1 cellular context compared by ENCODE assay signal in the genomic region with DNA sequence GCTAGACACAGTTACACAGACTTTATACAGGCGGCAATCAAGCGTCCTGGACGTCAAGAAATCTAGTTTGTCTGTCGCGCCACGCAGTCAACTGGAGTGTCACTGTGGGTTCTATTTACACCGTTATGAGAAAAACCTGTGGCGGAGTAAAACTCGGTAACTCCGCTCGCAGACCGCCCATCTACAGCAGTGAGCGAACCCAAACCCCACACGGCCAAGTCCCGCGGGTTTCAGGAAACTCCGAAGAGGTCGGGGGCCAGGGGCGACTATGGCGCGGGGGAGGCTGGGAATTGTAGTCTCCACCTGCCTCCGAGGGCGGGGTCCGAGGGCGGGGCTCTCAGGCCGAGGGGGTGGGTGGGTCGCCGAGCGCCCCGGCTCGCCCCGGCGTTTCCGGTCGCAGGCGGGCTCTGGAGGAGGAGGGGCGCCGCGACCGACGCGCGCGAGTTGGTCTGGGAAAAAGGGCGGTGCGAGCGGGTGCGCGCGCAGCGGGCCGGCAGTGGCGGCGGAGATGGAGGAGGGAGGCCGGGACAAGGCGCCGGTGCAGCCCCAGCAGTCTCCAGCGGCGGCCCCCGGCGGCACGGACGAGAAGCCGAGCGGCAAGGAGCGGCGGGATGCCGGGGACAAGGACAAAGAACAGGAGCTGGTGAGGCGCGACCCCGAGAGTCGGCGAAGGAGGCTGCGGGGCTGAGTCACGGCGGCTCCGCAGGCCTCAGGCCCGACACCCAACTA.
TF ChIP-seq lines count a peak whose summit lies in the region.

A gene (plus strand): TSS at position 483 of the 729 bp plus-strand sequence. CDS start 26 bp downstream, at position 509.

TF ChIP-seq in K562, 482 proteins besides CTCF, POLR2A, EP300 and RAD21 (continued from another document and continues in another):
- TF ChIP-seq, protein P1, sequence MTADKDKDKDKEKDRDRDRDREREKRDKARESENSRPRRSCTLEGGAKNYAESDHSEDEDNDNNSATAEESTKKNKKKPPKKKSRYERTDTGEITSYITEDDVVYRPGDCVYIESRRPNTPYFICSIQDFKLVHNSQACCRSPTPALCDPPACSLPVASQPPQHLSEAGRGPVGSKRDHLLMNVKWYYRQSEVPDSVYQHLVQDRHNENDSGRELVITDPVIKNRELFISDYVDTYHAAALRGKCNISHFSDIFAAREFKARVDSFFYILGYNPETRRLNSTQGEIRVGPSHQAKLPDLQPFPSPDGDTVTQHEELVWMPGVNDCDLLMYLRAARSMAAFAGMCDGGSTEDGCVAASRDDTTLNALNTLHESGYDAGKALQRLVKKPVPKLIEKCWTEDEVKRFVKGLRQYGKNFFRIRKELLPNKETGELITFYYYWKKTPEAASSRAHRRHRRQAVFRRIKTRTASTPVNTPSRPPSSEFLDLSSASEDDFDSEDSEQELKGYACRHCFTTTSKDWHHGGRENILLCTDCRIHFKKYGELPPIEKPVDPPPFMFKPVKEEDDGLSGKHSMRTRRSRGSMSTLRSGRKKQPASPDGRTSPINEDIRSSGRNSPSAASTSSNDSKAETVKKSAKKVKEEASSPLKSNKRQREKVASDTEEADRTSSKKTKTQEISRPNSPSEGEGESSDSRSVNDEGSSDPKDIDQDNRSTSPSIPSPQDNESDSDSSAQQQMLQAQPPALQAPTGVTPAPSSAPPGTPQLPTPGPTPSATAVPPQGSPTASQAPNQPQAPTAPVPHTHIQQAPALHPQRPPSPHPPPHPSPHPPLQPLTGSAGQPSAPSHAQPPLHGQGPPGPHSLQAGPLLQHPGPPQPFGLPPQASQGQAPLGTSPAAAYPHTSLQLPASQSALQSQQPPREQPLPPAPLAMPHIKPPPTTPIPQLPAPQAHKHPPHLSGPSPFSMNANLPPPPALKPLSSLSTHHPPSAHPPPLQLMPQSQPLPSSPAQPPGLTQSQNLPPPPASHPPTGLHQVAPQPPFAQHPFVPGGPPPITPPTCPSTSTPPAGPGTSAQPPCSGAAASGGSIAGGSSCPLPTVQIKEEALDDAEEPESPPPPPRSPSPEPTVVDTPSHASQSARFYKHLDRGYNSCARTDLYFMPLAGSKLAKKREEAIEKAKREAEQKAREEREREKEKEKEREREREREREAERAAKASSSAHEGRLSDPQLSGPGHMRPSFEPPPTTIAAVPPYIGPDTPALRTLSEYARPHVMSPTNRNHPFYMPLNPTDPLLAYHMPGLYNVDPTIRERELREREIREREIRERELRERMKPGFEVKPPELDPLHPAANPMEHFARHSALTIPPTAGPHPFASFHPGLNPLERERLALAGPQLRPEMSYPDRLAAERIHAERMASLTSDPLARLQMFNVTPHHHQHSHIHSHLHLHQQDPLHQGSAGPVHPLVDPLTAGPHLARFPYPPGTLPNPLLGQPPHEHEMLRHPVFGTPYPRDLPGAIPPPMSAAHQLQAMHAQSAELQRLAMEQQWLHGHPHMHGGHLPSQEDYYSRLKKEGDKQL (CRISPR knock-in tag; IDR thresholded peaks at IDR 0.05; ENCODE audit: borderline replicate concordance), result no peak
- TF ChIP-seq, protein P2, sequence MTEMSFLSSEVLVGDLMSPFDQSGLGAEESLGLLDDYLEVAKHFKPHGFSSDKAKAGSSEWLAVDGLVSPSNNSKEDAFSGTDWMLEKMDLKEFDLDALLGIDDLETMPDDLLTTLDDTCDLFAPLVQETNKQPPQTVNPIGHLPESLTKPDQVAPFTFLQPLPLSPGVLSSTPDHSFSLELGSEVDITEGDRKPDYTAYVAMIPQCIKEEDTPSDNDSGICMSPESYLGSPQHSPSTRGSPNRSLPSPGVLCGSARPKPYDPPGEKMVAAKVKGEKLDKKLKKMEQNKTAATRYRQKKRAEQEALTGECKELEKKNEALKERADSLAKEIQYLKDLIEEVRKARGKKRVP (CRISPR knock-in tag; IDR thresholded peaks at IDR 0.05), result no peak
- no peak for TF ChIP-seq ZC3H4 (CRISPR knock-in tag; IDR thresholded peaks at IDR 0.05; ENCODE audit: borderline replicate concordance)
- TF ChIP-seq HMGN3 (IDR thresholded peaks at IDR 0.05; ENCODE audit: borderline replicate concordance, extremely low read depth, insufficient read length, low read depth, low read length), result no peak
- TF ChIP-seq ETV1 (tag; conservative IDR thresholded peaks at IDR 0.05; ENCODE audit: low read depth), result no peak
- no peak for TF ChIP-seq ZNF24 (IDR thresholded peaks at IDR 0.05)
- no peak for TF ChIP-seq ZNF3 (CRISPR knock-in tag; IDR thresholded peaks at IDR 0.05)
- peak; percentile 85 for TF ChIP-seq GABPB1 (CRISPR knock-in tag; IDR thresholded peaks at IDR 0.05)
- no peak; the same call in 1 of the 2 replicates for TF ChIP-seq ZNF644 (tag; IDR thresholded peaks at IDR 0.05; ENCODE audit: low read depth)
- peak; percentile 40; the same call in 1 of the 2 replicates for TF ChIP-seq ZNF12 (CRISPR knock-in tag; IDR thresholded peaks at IDR 0.05)
- TF ChIP-seq, protein P3, sequence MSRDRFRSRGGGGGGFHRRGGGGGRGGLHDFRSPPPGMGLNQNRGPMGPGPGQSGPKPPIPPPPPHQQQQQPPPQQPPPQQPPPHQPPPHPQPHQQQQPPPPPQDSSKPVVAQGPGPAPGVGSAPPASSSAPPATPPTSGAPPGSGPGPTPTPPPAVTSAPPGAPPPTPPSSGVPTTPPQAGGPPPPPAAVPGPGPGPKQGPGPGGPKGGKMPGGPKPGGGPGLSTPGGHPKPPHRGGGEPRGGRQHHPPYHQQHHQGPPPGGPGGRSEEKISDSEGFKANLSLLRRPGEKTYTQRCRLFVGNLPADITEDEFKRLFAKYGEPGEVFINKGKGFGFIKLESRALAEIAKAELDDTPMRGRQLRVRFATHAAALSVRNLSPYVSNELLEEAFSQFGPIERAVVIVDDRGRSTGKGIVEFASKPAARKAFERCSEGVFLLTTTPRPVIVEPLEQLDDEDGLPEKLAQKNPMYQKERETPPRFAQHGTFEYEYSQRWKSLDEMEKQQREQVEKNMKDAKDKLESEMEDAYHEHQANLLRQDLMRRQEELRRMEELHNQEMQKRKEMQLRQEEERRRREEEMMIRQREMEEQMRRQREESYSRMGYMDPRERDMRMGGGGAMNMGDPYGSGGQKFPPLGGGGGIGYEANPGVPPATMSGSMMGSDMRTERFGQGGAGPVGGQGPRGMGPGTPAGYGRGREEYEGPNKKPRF (IDR thresholded peaks at IDR 0.05; ENCODE audit: low read depth, low read length), result no peak
- no peak for TF ChIP-seq RBM25 (IDR thresholded peaks at IDR 0.05; ENCODE audit: low read depth, low read length, severe bottlenecking)
- TF ChIP-seq BCL6 (CRISPR knock-in tag; IDR thresholded peaks at IDR 0.05), result no peak
- TF ChIP-seq ZNF224 (CRISPR knock-in tag; IDR thresholded peaks at IDR 0.05), result no peak
- TF ChIP-seq, protein P4, sequence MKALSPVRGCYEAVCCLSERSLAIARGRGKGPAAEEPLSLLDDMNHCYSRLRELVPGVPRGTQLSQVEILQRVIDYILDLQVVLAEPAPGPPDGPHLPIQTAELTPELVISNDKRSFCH (CRISPR knock-in tag; IDR thresholded peaks at IDR 0.05), result no peak
- TF ChIP-seq, protein P4 (tag; IDR thresholded peaks at IDR 0.05), result no peak
- no peak for TF ChIP-seq TARDBP (IDR thresholded peaks at IDR 0.05)
- no peak for TF ChIP-seq RFX1 (IDR thresholded peaks at IDR 0.05)
- TF ChIP-seq SMAD1 (IDR thresholded peaks at IDR 0.05; ENCODE audit: low read depth, low read length, partially characterized antibody), result no peak
- TF ChIP-seq TCFL5 (CRISPR knock-in tag; conservative IDR thresholded peaks at IDR 0.05), result no peak
- TF ChIP-seq, protein P5, sequence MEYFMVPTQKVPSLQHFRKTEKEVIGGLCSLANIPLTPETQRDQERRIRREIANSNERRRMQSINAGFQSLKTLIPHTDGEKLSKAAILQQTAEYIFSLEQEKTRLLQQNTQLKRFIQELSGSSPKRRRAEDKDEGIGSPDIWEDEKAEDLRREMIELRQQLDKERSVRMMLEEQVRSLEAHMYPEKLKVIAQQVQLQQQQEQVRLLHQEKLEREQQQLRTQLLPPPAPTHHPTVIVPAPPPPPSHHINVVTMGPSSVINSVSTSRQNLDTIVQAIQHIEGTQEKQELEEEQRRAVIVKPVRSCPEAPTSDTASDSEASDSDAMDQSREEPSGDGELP (CRISPR knock-in tag; IDR thresholded peaks at IDR 0.05; ENCODE audit: borderline replicate concordance), result peak; percentile 64; the same call in 1 of the 2 replicates
- TF ChIP-seq, protein P6, sequence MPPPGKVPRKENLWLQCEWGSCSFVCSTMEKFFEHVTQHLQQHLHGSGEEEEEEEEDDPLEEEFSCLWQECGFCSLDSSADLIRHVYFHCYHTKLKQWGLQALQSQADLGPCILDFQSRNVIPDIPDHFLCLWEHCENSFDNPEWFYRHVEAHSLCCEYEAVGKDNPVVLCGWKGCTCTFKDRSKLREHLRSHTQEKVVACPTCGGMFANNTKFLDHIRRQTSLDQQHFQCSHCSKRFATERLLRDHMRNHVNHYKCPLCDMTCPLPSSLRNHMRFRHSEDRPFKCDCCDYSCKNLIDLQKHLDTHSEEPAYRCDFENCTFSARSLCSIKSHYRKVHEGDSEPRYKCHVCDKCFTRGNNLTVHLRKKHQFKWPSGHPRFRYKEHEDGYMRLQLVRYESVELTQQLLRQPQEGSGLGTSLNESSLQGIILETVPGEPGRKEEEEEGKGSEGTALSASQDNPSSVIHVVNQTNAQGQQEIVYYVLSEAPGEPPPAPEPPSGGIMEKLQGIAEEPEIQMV (tag; conservative IDR thresholded peaks at IDR 0.05; ENCODE audit: low read depth), result no peak
- TF ChIP-seq ZBTB17 (CRISPR knock-in tag; IDR thresholded peaks at IDR 0.05), result no peak
- TF ChIP-seq MTA1 (IDR thresholded peaks at IDR 0.05; ENCODE audit: borderline replicate concordance), result no peak
- no peak for TF ChIP-seq RBM14 (IDR thresholded peaks at IDR 0.05; ENCODE audit: borderline replicate concordance, insufficient read depth, low read depth, low read length)
- no peak for TF ChIP-seq ZNF75A (CRISPR knock-in tag; IDR thresholded peaks at IDR 0.05)
- peak; percentile 88 for TF ChIP-seq POLR2G (IDR thresholded peaks at IDR 0.05; ENCODE audit: low read depth, low read length)
- peak; percentile 73 to 87 for TF ChIP-seq MAZ (CRISPR knock-in tag; conservative IDR thresholded peaks at IDR 0.05 in 1 of 2, IDR thresholded peaks at IDR 0.05 in 1 of 2)
- TF ChIP-seq SMARCB1 (IDR thresholded peaks at IDR 0.05; ENCODE audit: insufficient read length, low read depth), result no peak
- peak; percentile 68; the same call in 1 of the 2 replicates for TF ChIP-seq POLR2AphosphoS2 (IDR thresholded peaks at IDR 0.05; ENCODE audit: low read length)
- no peak for TF ChIP-seq KLF13 (tag; IDR thresholded peaks at IDR 0.05; ENCODE audit: borderline replicate concordance, low read depth)
- TF ChIP-seq ZNF239 (CRISPR knock-in tag; IDR thresholded peaks at IDR 0.05), result no peak
- no peak for TF ChIP-seq KDM2B (CRISPR knock-in tag; IDR thresholded peaks at IDR 0.05)
- TF ChIP-seq CHD2 (IDR thresholded peaks at IDR 0.05; ENCODE audit: low read depth, low read length), result peak; percentile 95
- TF ChIP-seq ATF7 (IDR thresholded peaks at IDR 0.05), result peak; percentile 59
- peak; percentile 83 for TF ChIP-seq SIN3B (IDR thresholded peaks at IDR 0.05; ENCODE audit: low read depth)
- peak; percentile 74 for TF ChIP-seq PHF20 (IDR thresholded peaks at IDR 0.05; ENCODE audit: partially characterized antibody)
- no peak for TF ChIP-seq BACH1 (tag; IDR thresholded peaks at IDR 0.05)
- no peak for TF ChIP-seq EZH2 (IDR thresholded peaks at IDR 0.05; ENCODE audit: borderline replicate concordance, low read depth, low read length)
- no peak for TF ChIP-seq NFATC3 (IDR thresholded peaks at IDR 0.05)
- TF ChIP-seq ZNF140 (CRISPR knock-in tag; IDR thresholded peaks at IDR 0.05), result no peak
- no peak for TF ChIP-seq ZNF431 (CRISPR knock-in tag; IDR thresholded peaks at IDR 0.05)
- TF ChIP-seq, protein P7, sequence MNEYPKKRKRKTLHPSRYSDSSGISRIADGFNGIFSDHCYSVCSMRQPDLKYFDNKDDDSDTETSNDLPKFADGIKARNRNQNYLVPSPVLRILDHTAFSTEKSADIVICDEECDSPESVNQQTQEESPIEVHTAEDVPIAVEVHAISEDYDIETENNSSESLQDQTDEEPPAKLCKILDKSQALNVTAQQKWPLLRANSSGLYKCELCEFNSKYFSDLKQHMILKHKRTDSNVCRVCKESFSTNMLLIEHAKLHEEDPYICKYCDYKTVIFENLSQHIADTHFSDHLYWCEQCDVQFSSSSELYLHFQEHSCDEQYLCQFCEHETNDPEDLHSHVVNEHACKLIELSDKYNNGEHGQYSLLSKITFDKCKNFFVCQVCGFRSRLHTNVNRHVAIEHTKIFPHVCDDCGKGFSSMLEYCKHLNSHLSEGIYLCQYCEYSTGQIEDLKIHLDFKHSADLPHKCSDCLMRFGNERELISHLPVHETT (CRISPR knock-in tag; conservative IDR thresholded peaks at IDR 0.05 in 1 of 2, IDR thresholded peaks at IDR 0.05 in 1 of 2), result peak in 1 of 2 experiments; percentile 98; a peak in 2 of 4 replicates
- TF ChIP-seq NFE2L1 (tag; IDR thresholded peaks at IDR 0.05; ENCODE audit: borderline replicate concordance, low read depth), result no peak
- no peak for TF ChIP-seq TSC22D4 (tag; IDR thresholded peaks at IDR 0.05)
- peak; percentile 36; the same call in 1 of the 2 replicates for TF ChIP-seq NFE2 (IDR thresholded peaks at IDR 0.05; ENCODE audit: low read depth)
- peak; percentile 29; the same call in 1 of the 2 replicates for TF ChIP-seq EP400 (IDR thresholded peaks at IDR 0.05)
- TF ChIP-seq, protein P8, sequence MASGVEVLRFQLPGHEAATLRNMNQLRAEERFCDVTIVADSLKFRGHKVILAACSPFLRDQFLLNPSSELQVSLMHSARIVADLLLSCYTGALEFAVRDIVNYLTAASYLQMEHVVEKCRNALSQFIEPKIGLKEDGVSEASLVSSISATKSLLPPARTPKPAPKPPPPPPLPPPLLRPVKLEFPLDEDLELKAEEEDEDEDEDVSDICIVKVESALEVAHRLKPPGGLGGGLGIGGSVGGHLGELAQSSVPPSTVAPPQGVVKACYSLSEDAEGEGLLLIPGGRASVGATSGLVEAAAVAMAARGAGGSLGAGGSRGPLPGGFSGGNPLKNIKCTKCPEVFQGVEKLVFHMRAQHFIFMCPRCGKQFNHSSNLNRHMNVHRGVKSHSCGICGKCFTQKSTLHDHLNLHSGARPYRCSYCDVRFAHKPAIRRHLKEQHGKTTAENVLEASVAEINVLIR (CRISPR knock-in tag; IDR thresholded peaks at IDR 0.05), result no peak
- peak; percentile 47 for TF ChIP-seq CXXC5 (CRISPR knock-in tag; IDR thresholded peaks at IDR 0.05)
- no peak for TF ChIP-seq TRIM24 (IDR thresholded peaks at IDR 0.05)
- TF ChIP-seq PCBP1 (IDR thresholded peaks at IDR 0.05; ENCODE audit: low read depth, low read length, poor library complexity, severe bottlenecking), result peak; percentile 44
- no peak for TF ChIP-seq CBFB (CRISPR knock-in tag; IDR thresholded peaks at IDR 0.05)
- TF ChIP-seq NR2C2 (CRISPR knock-in tag; IDR thresholded peaks at IDR 0.05), result peak; percentile 93
- peak; percentile 99 for TF ChIP-seq NR2C2 (tag; IDR thresholded peaks at IDR 0.05)
- no peak for TF ChIP-seq HNRNPUL1 (IDR thresholded peaks at IDR 0.05; ENCODE audit: low read length)
- no peak for TF ChIP-seq HNRNPL (IDR thresholded peaks at IDR 0.05; ENCODE audit: low read depth, low read length)
- no peak for TF ChIP-seq KDM1A (IDR thresholded peaks at IDR 0.05)
- no peak for TF ChIP-seq FOXJ3 (CRISPR knock-in tag; IDR thresholded peaks at IDR 0.05)
- TF ChIP-seq OTX1 (CRISPR knock-in tag; IDR thresholded peaks at IDR 0.05), result no peak
- no peak; the same call in 1 of the 2 replicates for TF ChIP-seq ELF2 (CRISPR knock-in tag; IDR thresholded peaks at IDR 0.05)
- TF ChIP-seq ZFX (CRISPR knock-in tag; IDR thresholded peaks at IDR 0.05), result peak; percentile 93
